Comparison of ENCODE assay signal across 8 cellular contexts in the genomic region with DNA sequence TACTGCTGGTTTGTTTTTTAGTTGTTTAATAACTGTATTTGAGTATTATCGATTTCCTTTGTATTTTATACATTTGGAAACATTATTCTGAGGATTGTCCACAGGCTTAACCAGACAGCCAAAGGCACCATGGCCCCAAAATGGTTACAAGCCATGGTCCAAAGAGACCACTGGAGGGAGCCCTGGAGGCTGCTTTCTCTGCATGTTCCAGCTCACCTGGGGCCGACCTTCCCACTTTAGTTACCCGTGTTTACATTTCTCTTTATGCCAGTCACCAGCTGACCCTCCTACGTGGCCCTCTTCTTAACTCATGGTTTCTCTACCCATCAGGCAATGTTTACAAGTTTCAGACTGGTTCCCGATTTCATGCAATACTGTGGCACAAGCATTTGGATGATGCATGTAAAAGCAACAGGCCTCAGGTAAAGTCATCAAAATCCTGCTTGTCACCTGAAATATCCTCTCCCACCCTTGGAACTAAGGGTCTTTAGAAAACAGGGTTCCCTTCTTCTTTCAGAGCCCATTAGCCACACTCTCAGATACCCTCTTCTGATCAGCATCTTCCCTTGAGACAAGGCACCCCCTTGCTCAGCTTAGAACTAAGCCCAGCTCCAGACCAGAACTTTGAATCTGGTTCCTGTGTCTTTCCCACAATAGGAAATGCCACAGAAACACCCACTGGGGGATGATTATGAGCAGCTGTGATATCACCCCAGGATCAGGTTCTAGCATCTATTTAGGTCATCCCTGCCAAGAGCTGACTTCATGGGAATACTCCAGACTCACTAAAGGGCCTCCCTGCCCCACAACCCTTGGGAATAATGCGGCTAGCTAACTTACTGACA. TPM values are rescaled to one million over a fixed set of nuclear protein-coding genes. Genes with fewer than 3 reads are reported as not detected.
DNase-seq lines count a peak whose midpoint lies in the region; ATAC-seq and TF ChIP-seq lines count a peak whose summit lies in the region.

No MANE protein-coding gene starts in this region.

- no peaks in the 10 kb centered on the region for H3K9me2 ChIP-seq in OCI-LY1 (ENCODE audit: low read depth, low read length)

- H3K4me1 ChIP-seq in CD8-positive, alpha-beta T cell (ENCODE audit: insufficient read depth, low read length): no peaks in the 10 kb centered on the region
- H3K4me1 ChIP-seq in OCI-LY1 (ENCODE audit: insufficient read depth, low read length, severe bottlenecking): no peaks in the 10 kb centered on the region
- H3K4me1 ChIP-seq in parathyroid adenoma: no peaks in the 10 kb centered on the region

- H3K9ac ChIP-seq in OCI-LY1 (ENCODE audit: low read length) (no peak overlapping the region), parathyroid adenoma (no peak overlapping the region)

- H4K20me1 ChIP-seq in OCI-LY1 (ENCODE audit: insufficient read depth, low read length): no peaks in the 10 kb centered on the region

- H3K36me3 ChIP-seq in CD8-positive, alpha-beta T cell (ENCODE audit: insufficient read depth, low read length): no peaks in the 10 kb centered on the region
- no peaks in the 10 kb centered on the region for H3K36me3 ChIP-seq in OCI-LY1 (ENCODE audit: insufficient read depth, low read length)
- no peaks in the 10 kb centered on the region for H3K36me3 ChIP-seq in parathyroid adenoma (ENCODE audit: control insufficient read depth, insufficient read depth, low read length)

- H3K4me1 Mint-ChIP-seq in CD8-positive, alpha-beta T cell (ENCODE audit: low read depth): peaks cover 3% of the 10 kb centered on the region
- H3K4me1 Mint-ChIP-seq in activated T-cell treated with anti-CD3 and anti-CD28 coated beads, Interleukin-2, amount 50 U/mL, for 4 hours (ENCODE audit: low read depth): peaks cover 4% of the 10 kb centered on the region

- no peaks in the 10 kb centered on the region for H3K79me2 ChIP-seq in OCI-LY1 (ENCODE audit: insufficient read depth, low read length)
- H3K79me2 ChIP-seq in parathyroid adenoma: no peaks in the 10 kb centered on the region

- H3K4me3 Mint-ChIP-seq in CD8-positive, alpha-beta T cell: no peak overlapping the region
- H3K4me3 Mint-ChIP-seq in activated T-cell treated with anti-CD3 and anti-CD28 coated beads, Interleukin-2, amount 50 U/mL, for 4 hours: no peak overlapping the region

- peak; percentile 36 to 71 (median 56) for DNase-seq in CD8-positive, alpha-beta T cell
- DNase-seq in activated T-cell treated with anti-CD3 and anti-CD28 coated beads, Interleukin-2, amount 50 U/mL, for 4 hours: peak; percentile 54
- DNase-seq in fibroblast of peridontal ligament (ENCODE audit: extremely low read depth): peak; percentile 87

- H3F3A ChIP-seq in OCI-LY1 (ENCODE audit: insufficient read depth, low read length): no peaks in the 10 kb centered on the region

- no peak overlapping the region for H3K27ac ChIP-seq in CD8-positive, alpha-beta T cell (ENCODE audit: low read depth, low read length)
- no peak overlapping the region for H3K27ac ChIP-seq in OCI-LY1 (ENCODE audit: low read depth, low read length, poor library complexity, severe bottlenecking)
- H3K27ac ChIP-seq in parathyroid adenoma: no peak overlapping the region

- intact Hi-C loops in CD8-positive, alpha-beta T cell (cut with DNase I, micrococcal nuclease): loop anchor here (1.0 to 5.0 kb wide), 8 partner anchors 182 to 707 kb away; a partner anchor contains a TSS

- H3K27me3 Mint-ChIP-seq in CD8-positive, alpha-beta T cell (ENCODE audit: low read depth): peaks cover 8% of the 10 kb centered on the region
- peaks cover 3% of the 10 kb centered on the region for H3K27me3 Mint-ChIP-seq in activated T-cell treated with anti-CD3 and anti-CD28 coated beads, Interleukin-2, amount 50 U/mL, for 4 hours (ENCODE audit: low read depth)

- peak; percentile 69 for TF ChIP-seq CTCF in CD8-positive, alpha-beta T cell (IDR thresholded peaks at IDR 0.05)
- TF ChIP-seq CTCF in OCI-LY1 (IDR thresholded peaks at IDR 0.05; ENCODE audit: low read length) (peak; percentile 82), parathyroid adenoma (IDR thresholded peaks at IDR 0.05) (peak; percentile 65)

- H3K4me2 ChIP-seq in OCI-LY1 (ENCODE audit: low read length) (no peak overlapping the region), parathyroid adenoma (ENCODE audit: low read length) (no peak overlapping the region)

- H3K36me3 Mint-ChIP-seq in CD8-positive, alpha-beta T cell: no peaks in the 10 kb centered on the region
- no peaks in the 10 kb centered on the region for H3K36me3 Mint-ChIP-seq in activated T-cell treated with anti-CD3 and anti-CD28 coated beads, Interleukin-2, amount 50 U/mL, for 4 hours (ENCODE audit: insufficient read depth)

- no peak overlapping the region for H3K27ac Mint-ChIP-seq in CD8-positive, alpha-beta T cell

- peak; percentile 93 for ATAC-seq in CD8-positive, alpha-beta T cell
- peak; percentile 60 for ATAC-seq in HG03280 (IDR thresholded peaks at IDR 0.05; ENCODE audit: unreplicated experiment)
- ATAC-seq in activated T-cell treated with anti-CD3 and anti-CD28 coated beads, Interleukin-2, amount 50 U/mL, for 4 hours: peak; percentile 76 to 77
- no peak for ATAC-seq in GM21825 (IDR thresholded peaks at IDR 0.05; ENCODE audit: unreplicated experiment)
- ATAC-seq in GM19463 (IDR thresholded peaks at IDR 0.05; ENCODE audit: unreplicated experiment): no peak

- CTCF ChIA-PET in CD8-positive, alpha-beta T cell (lab: Charles Lee): interaction anchor here (0.6 to 2.8 kb wide), 25 partner anchors 9 to 707 kb away, joined by 3 to 10 read pairs (median 3); no protein-coding TSS in a partner anchor

- POLR2A ChIA-PET in CD8-positive, alpha-beta T cell (lab: Charles Lee): interaction anchor here (1.0 to 1.5 kb wide), 2 partner anchors 229 to 236 kb away, joined by 3 to 6 read pairs; a partner anchor contains a TSS

- H2AFZ ChIP-seq in OCI-LY1 (ENCODE audit: low read length) (no peak overlapping the region), parathyroid adenoma (no peak overlapping the region)

- H3K27me3 ChIP-seq in CD8-positive, alpha-beta T cell (ENCODE audit: insufficient read depth, low read length): no peaks in the 10 kb centered on the region
- H3K27me3 ChIP-seq in OCI-LY1 (ENCODE audit: insufficient read depth, low read length): no peaks in the 10 kb centered on the region
- H3K27me3 ChIP-seq in parathyroid adenoma (ENCODE audit: control insufficient read depth, insufficient read depth, low read length): no peaks in the 10 kb centered on the region

- H3K9me3 Mint-ChIP-seq in CD8-positive, alpha-beta T cell: no peaks in the 10 kb centered on the region
- no peaks in the 10 kb centered on the region for H3K9me3 Mint-ChIP-seq in activated T-cell treated with anti-CD3 and anti-CD28 coated beads, Interleukin-2, amount 50 U/mL, for 4 hours

- H3K4me3 ChIP-seq in CD8-positive, alpha-beta T cell (ENCODE audit: low read depth, low read length): no peak overlapping the region
- H3K4me3 ChIP-seq in OCI-LY1 (ENCODE audit: low read depth, low read length, poor library complexity, severe bottlenecking) (no peak overlapping the region), parathyroid adenoma (ENCODE audit: low read depth, low read length) (no peak overlapping the region)

- H3K9me3 ChIP-seq in CD8-positive, alpha-beta T cell (ENCODE audit: low read length): no peaks in the 10 kb centered on the region
- no peaks in the 10 kb centered on the region for H3K9me3 ChIP-seq in OCI-LY1 (ENCODE audit: low read length)
- no peaks in the 10 kb centered on the region for H3K9me3 ChIP-seq in parathyroid adenoma (ENCODE audit: control insufficient read depth, low read length)

RNA-seq across cellular contexts. Expression of a gene that starts 49.9 kb away (rescaled TPM):
- under 1 TPM; 0.49 to 0.72 TPM for total RNA-seq in CD8-positive, alpha-beta T cell
- total RNA-seq in activated T-cell treated with anti-CD3 and anti-CD28 coated beads, Interleukin-2, amount 50 U/mL, for 4 hours: 1 to 10 TPM in 1 of 3 donors, under 1 TPM in 2; 0.66 to 1.5 (median 0.66) TPM

Comparison
In these comparisons a context has a peak if more than half of its experiments do, and no peak if none do; other contexts are left out.
1. ATAC-seq: peak in CD8-positive, alpha-beta T cell (single experiment), HG03280 (single experiment) and activated T-cell treated with anti-CD3 and anti-CD28 coated beads, Interleukin-2, amount 50 U/mL, for 4 hours (2 of 2); none in GM21825 (single experiment) and GM19463 (single experiment).
2. Peak in every context shown above with its lines, with median percentiles within 50 percentile points of each other: DNase-seq and CTCF ChIP-seq.